Comparison of ENCODE assay signal across 1 cellular context in genomic region chr10:70673929-70674559, GRCh38.
TF ChIP-seq lines count a peak whose summit lies in the region.

No MANE protein-coding gene starts in this region.

TF ChIP-seq in WTC11, 78 proteins besides CTCF, POLR2A, EP300 and RAD21 (continued from another document):
- TF ChIP-seq ZNF232 (CRISPR knock-in tag; IDR thresholded peaks at IDR 0.05) (no peak), PRDM15 (CRISPR knock-in tag; IDR thresholded peaks at IDR 0.05) (no peak), ZNF425 (CRISPR knock-in tag; conservative IDR thresholded peaks at IDR 0.05) (no peak), ZBTB43 (CRISPR knock-in tag; IDR thresholded peaks at IDR 0.05) (no peak), FOXP1 (CRISPR knock-in tag; IDR thresholded peaks at IDR 0.05; ENCODE audit: borderline replicate concordance) (no peak), ATF2 (CRISPR knock-in tag; IDR thresholded peaks at IDR 0.05; ENCODE audit: borderline replicate concordance, low read depth) (no peak), SMAD3 (CRISPR knock-in tag; IDR thresholded peaks at IDR 0.05; ENCODE audit: borderline replicate concordance) (no peak), TEAD1 (CRISPR knock-in tag; IDR thresholded peaks at IDR 0.05) (no peak), TEAD4 (CRISPR knock-in tag; IDR thresholded peaks at IDR 0.05) (no peak), TCF7 (CRISPR knock-in tag; IDR thresholded peaks at IDR 0.05; ENCODE audit: low read depth) (no peak)
